8 cellular contexts compared by ENCODE assay signal in genomic region chr1:8816831-8817412, GRCh38. TPM values are rescaled to one million over a fixed set of nuclear protein-coding genes. Genes with fewer than 3 reads are reported as not detected.
DNase-seq lines count a peak whose midpoint lies in the region; ATAC-seq and TF ChIP-seq lines count a peak whose summit lies in the region.

No MANE protein-coding gene starts in this region.

- no peak for DNase-seq in AG04450 (ENCODE audit: low read depth, low spot score)
- peak; percentile 54 for DNase-seq in Karpas-422
- DNase-seq in activated T-helper 1 cell treated with anti-CD3 and anti-CD28 coated beads, Interleukin-12 subunit alpha, Interleukin-12 subunit beta, Interleukin-2, Interleukin-4 antibody, amounts not matched to agents 30 ng/mL and 10 ng/mL and 1 ng/mL, durations not matched to agents 14 hours and 24 hours and 36 hours (ENCODE audit: low spot score) = peak; percentile 5
- DNase-seq in fibroblast of the aortic adventitia (ENCODE audit: low read depth) = no peak
- peak; percentile 50 for DNase-seq in neural progenitor cell (ENCODE audit: low spot score)
- DNase-seq in A172 (ENCODE audit: low spot score) = no peak

- H2AFZ ChIP-seq in Karpas-422 (ENCODE audit: low read length) (peak overlapping the region; percentile 97), neural progenitor cell (replicated peaks) (no peak overlapping the region)

- no peaks in the 10 kb centered on the region for H3K36me3 ChIP-seq in Karpas-422 (ENCODE audit: insufficient read depth, low read length)
- no peaks in the 10 kb centered on the region for H3K36me3 ChIP-seq in neural progenitor cell

- peak overlapping the region; percentile 96 for H3K9ac ChIP-seq in Karpas-422 (ENCODE audit: low read length)
- H3K9ac ChIP-seq in neural progenitor cell = peak overlapping the region; percentile 87

- in situ Hi-C loops in GM18951 (cut with MboI; ENCODE audit: low sequenced_read_pairs, unreplicated experiment) = no loop called here

- H3K9me2 ChIP-seq in Karpas-422 (replicated peaks; ENCODE audit: insufficient read depth, low read length) = no peaks in the 10 kb centered on the region

- TF ChIP-seq POLR2A in GM18951 (IDR thresholded peaks at IDR 0.05; ENCODE audit: extremely low read depth, insufficient read depth, insufficient read length) = peak; percentile 17

- H3K4me1 ChIP-seq in Karpas-422 (ENCODE audit: low read length) (peaks cover 32% of the 10 kb centered on the region), neural progenitor cell (peaks cover 20% of the 10 kb centered on the region)

- H3K27me3 Mint-ChIP-seq in activated T-helper 1 cell treated with anti-CD3 and anti-CD28 coated beads, Interleukin-12 subunit alpha, Interleukin-12 subunit beta, Interleukin-2, Interleukin-4 antibody, amounts not matched to agents 30 ng/mL and 10 ng/mL and 1 ng/mL, durations not matched to agents 14 hours and 24 hours and 36 hours (ENCODE audit: insufficient read depth) = peaks cover 8% of the 10 kb centered on the region
- H3K27me3 Mint-ChIP-seq in neural progenitor cell (ENCODE audit: insufficient read depth, low read depth) = peaks cover 8% of the 10 kb centered on the region

- H4K20me1 ChIP-seq in Karpas-422 (ENCODE audit: insufficient read depth, low read depth, low read length) = peaks cover 24% of the 10 kb centered on the region; the same call in 1 of the 2 replicates
- H4K20me1 ChIP-seq in neural progenitor cell (ENCODE audit: low read depth) = peaks cover 37% of the 10 kb centered on the region

- H3K4me3 ChIP-seq in AG04450 (ENCODE audit: low read depth, low read length) = peak overlapping the region; percentile 85
- peak overlapping the region; percentile 96 for H3K4me3 ChIP-seq in Karpas-422 (ENCODE audit: low read length)
- H3K4me3 ChIP-seq in fibroblast of the aortic adventitia (ENCODE audit: low read depth, low read length) = peak overlapping the region; percentile 89
- H3K4me3 ChIP-seq in neural progenitor cell = peak overlapping the region; percentile 85

- CTCF ChIA-PET in AG04450 (lab: Charles Lee) = no interaction called here

- H3K36me3 Mint-ChIP-seq in activated T-helper 1 cell treated with anti-CD3 and anti-CD28 coated beads, Interleukin-12 subunit alpha, Interleukin-12 subunit beta, Interleukin-2, Interleukin-4 antibody, amounts not matched to agents 30 ng/mL and 10 ng/mL and 1 ng/mL, durations not matched to agents 14 hours and 24 hours and 36 hours (ENCODE audit: low read depth) = no peaks in the 10 kb centered on the region
- H3K36me3 Mint-ChIP-seq in neural progenitor cell = peaks cover 1% of the 10 kb centered on the region

- H3K9me3 Mint-ChIP-seq in activated T-helper 1 cell treated with anti-CD3 and anti-CD28 coated beads, Interleukin-12 subunit alpha, Interleukin-12 subunit beta, Interleukin-2, Interleukin-4 antibody, amounts not matched to agents 30 ng/mL and 10 ng/mL and 1 ng/mL, durations not matched to agents 14 hours and 24 hours and 36 hours = no peaks in the 10 kb centered on the region
- H3K9me3 Mint-ChIP-seq in neural progenitor cell = no peaks in the 10 kb centered on the region

- intact Hi-C loops in activated T-helper 1 cell treated with anti-CD3 and anti-CD28 coated beads, Interleukin-12 subunit alpha, Interleukin-12 subunit beta, Interleukin-2, Interleukin-4 antibody, amounts not matched to agents 30 ng/mL and 10 ng/mL and 1 ng/mL, durations not matched to agents 14 hours and 24 hours and 36 hours (cut with micrococcal nuclease) = loop anchor here (1.0 to 5.0 kb wide), 4 partner anchors 60 to 855 kb away; partner anchors contain the start of genes ENO1 and PARK7

- H3K4me2 ChIP-seq in Karpas-422 (ENCODE audit: low read depth, low read length, poor library complexity, severe bottlenecking) (peak overlapping the region; percentile 93), neural progenitor cell (peak overlapping the region; percentile 91)

- H3K27ac ChIP-seq in AG04450 (ENCODE audit: low read depth, low read length) = peak overlapping the region; percentile 80
- H3K27ac ChIP-seq in Karpas-422 (ENCODE audit: low read length) = no peak overlapping the region
- H3K27ac ChIP-seq in neural progenitor cell = peak overlapping the region; percentile 94

- no peak for TF ChIP-seq CTCF in AG04450 (IDR thresholded peaks at IDR 0.05; ENCODE audit: low read depth, low read length)
- TF ChIP-seq CTCF in fibroblast of the aortic adventitia (IDR thresholded peaks at IDR 0.05; ENCODE audit: insufficient read depth, low read length) = no peak
- TF ChIP-seq CTCF in neural progenitor cell (IDR thresholded peaks at IDR 0.05) = no peak

- H3K27me3 ChIP-seq in AG04450 (ENCODE audit: control insufficient read depth, insufficient read depth, low read length) = no peaks in the 10 kb centered on the region
- no peaks in the 10 kb centered on the region for H3K27me3 ChIP-seq in Karpas-422 (ENCODE audit: low read length)
- H3K27me3 ChIP-seq in neural progenitor cell = no peaks in the 10 kb centered on the region

- peak overlapping the region; percentile 86 for H3K4me3 Mint-ChIP-seq in activated T-helper 1 cell treated with anti-CD3 and anti-CD28 coated beads, Interleukin-12 subunit alpha, Interleukin-12 subunit beta, Interleukin-2, Interleukin-4 antibody, amounts not matched to agents 30 ng/mL and 10 ng/mL and 1 ng/mL, durations not matched to agents 14 hours and 24 hours and 36 hours
- H3K4me3 Mint-ChIP-seq in neural progenitor cell = peak overlapping the region; percentile 99

- H3F3A ChIP-seq in neural progenitor cell (ENCODE audit: low read depth) = peaks cover 29% of the 10 kb centered on the region

- H3K79me2 ChIP-seq in Karpas-422 (ENCODE audit: low read length) = no peaks in the 10 kb centered on the region
- peaks cover 54% of the 10 kb centered on the region for H3K79me2 ChIP-seq in neural progenitor cell (ENCODE audit: low read depth)

- H3K9me3 ChIP-seq in AG04450 (ENCODE audit: control insufficient read depth, insufficient read depth, low read length) (no peaks in the 10 kb centered on the region), Karpas-422 (ENCODE audit: low read length) (no peaks in the 10 kb centered on the region), neural progenitor cell (ENCODE audit: low read depth) (no peaks in the 10 kb centered on the region)

- peak overlapping the region; percentile 93 for H3K27ac Mint-ChIP-seq in activated T-helper 1 cell treated with anti-CD3 and anti-CD28 coated beads, Interleukin-12 subunit alpha, Interleukin-12 subunit beta, Interleukin-2, Interleukin-4 antibody, amounts not matched to agents 30 ng/mL and 10 ng/mL and 1 ng/mL, durations not matched to agents 14 hours and 24 hours and 36 hours
- peak overlapping the region; percentile 99 for H3K27ac Mint-ChIP-seq in neural progenitor cell

- POLR2A ChIA-PET in AG04450 (lab: Yijun Ruan, JAX) = interaction anchor here (0.6 to 2.0 kb wide), 12 partner anchors 23 to 369 kb away, joined by 3 to 25 read pairs (median 6); no protein-coding TSS in a partner anchor

- H3K4me1 Mint-ChIP-seq in activated T-helper 1 cell treated with anti-CD3 and anti-CD28 coated beads, Interleukin-12 subunit alpha, Interleukin-12 subunit beta, Interleukin-2, Interleukin-4 antibody, amounts not matched to agents 30 ng/mL and 10 ng/mL and 1 ng/mL, durations not matched to agents 14 hours and 24 hours and 36 hours (ENCODE audit: low read depth) = peaks cover 45% of the 10 kb centered on the region
- peaks cover 41% of the 10 kb centered on the region for H3K4me1 Mint-ChIP-seq in neural progenitor cell

- no peak for ATAC-seq in HG03159 (IDR thresholded peaks at IDR 0.05; ENCODE audit: unreplicated experiment)

RNA-seq across cellular contexts. Expression of gene RERE, which starts 0.5 kb away (rescaled TPM):
- 14.3 and 20.6 TPM in 2 replicates for polyA plus RNA-seq in AG04450 (2011; rRNA removed)
- 92.5 and 93.5 TPM in 2 replicates for polyA minus RNA-seq in AG04450 (2011; rRNA and poly(A)+ RNA removed)
- 55.2 and 79.9 TPM in 2 replicates for total RNA-seq in Karpas-422 (2014; rRNA removed; shearing (Covaris generic); ENCODE audit: low replicate concordance)
- total RNA-seq in activated T-helper 1 cell treated with anti-CD3 and anti-CD28 coated beads, Interleukin-12 subunit alpha, Interleukin-12 subunit beta, Interleukin-2, Interleukin-4 antibody, amounts not matched to agents 30 ng/mL and 10 ng/mL and 1 ng/mL, durations not matched to agents 14 hours and 24 hours and 36 hours = 82.0 and 90.9 TPM in 2 replicates
- 27.0 and 50.3 TPM in 2 replicates for total RNA-seq in fibroblast of the aortic adventitia (ENCODE audit: low replicate concordance)
- total RNA-seq in neural progenitor cell (ENCODE audit: low replicate concordance) = 29.8 and 46.5 TPM in 2 replicates
- 7.0 and 24.3 TPM in 2 replicates for total RNA-seq in A172 (2014; rRNA removed; shearing (Covaris generic))

Comparison
In these comparisons a context has a peak if more than half of its experiments do, and no peak if none do; other contexts are left out.
1. DNase-seq: peak in Karpas-422 (single experiment), activated T-helper 1 cell treated with anti-CD3 and anti-CD28 coated beads, Interleukin-12 subunit alpha, Interleukin-12 subunit beta, Interleukin-2, Interleukin-4 antibody, amounts not matched to agents 30 ng/mL and 10 ng/mL and 1 ng/mL, durations not matched to agents 14 hours and 24 hours and 36 hours (single experiment) and neural progenitor cell (single experiment); none in AG04450 (single experiment), fibroblast of the aortic adventitia (single experiment) and A172 (single experiment).
2. Peak in every context shown above with its lines, with median percentiles within 50 percentile points of each other: H3K4me3 ChIP-seq.